Comparison of ENCODE assay signal across 7 cellular contexts in genomic region chr5:173888473-173889135, GRCh38. TPM values are rescaled to one million over a fixed set of nuclear protein-coding genes. Genes with fewer than 3 reads are reported as not detected.
DNase-seq lines count a peak whose midpoint lies in the region; ATAC-seq and TF ChIP-seq lines count a peak whose summit lies in the region.

No MANE protein-coding gene starts in this region.

- 0 to 1% methylated on average over 19 to 37 of the region's 37 CpGs for WGBS in GM23248 (ENCODE audit: low coverage in 1 of 2, low lambda C conversion rate in 2 of 2, missing lambda C conversion rate in 2 of 2), 2 experiments

- H3K36me3 ChIP-seq in GM23248 (ENCODE audit: low read depth), result no peaks in the 10 kb centered on the region

- no peaks in the 10 kb centered on the region for H4K20me1 ChIP-seq in GM23248 (ENCODE audit: insufficient read depth)

- DNase-seq in GM23248, result peak; percentile 72
- peak; percentile 20 for DNase-seq in RPMI7951 (ENCODE audit: low read depth)
- DNase-seq in dermis blood vessel endothelial cell, result peak; percentile 48
- DNase-seq in GM13976 (ENCODE audit: low spot score), result no peak
- DNase-seq in GOT3 (lab: John Stamatoyannopoulos, UW), result no peak

- no peaks in the 10 kb centered on the region for H3K9me2 ChIP-seq in GM23248 (ENCODE audit: insufficient read depth)

- no peaks in the 10 kb centered on the region for H3K27me3 ChIP-seq in GM23248 (replicated peaks; ENCODE audit: insufficient read depth)
- no peaks in the 10 kb centered on the region for H3K27me3 ChIP-seq in mononuclear cell (ENCODE audit: insufficient read depth, low read length)

- H3K79me2 ChIP-seq in GM23248 (ENCODE audit: insufficient read depth), result peaks cover 55% of the 10 kb centered on the region

- H3K27ac ChIP-seq in GM23248, result peak overlapping the region; percentile 63

- H3K4me1 ChIP-seq in GM23248 (ENCODE audit: insufficient read depth) (peaks cover 32% of the 10 kb centered on the region), mononuclear cell (ENCODE audit: insufficient read depth, low read length) (peaks cover 64% of the 10 kb centered on the region)

- in situ Hi-C loops in GM23248 (cut with MboI), result no loop called here
- in situ Hi-C loops in GM13976 (cut with MboI; ENCODE audit: low sequenced_read_pairs, unreplicated experiment), result no loop called here

- H3K4me3 ChIP-seq in GM23248 (peak overlapping the region; percentile 100), mononuclear cell (ENCODE audit: low read length) (peak overlapping the region; percentile 96)

- H3K9me3 ChIP-seq in GM23248 (ENCODE audit: low read depth) (no peaks in the 10 kb centered on the region), mononuclear cell (ENCODE audit: low read depth, low read length) (no peaks in the 10 kb centered on the region)

- no peaks in the 10 kb centered on the region for H3F3A ChIP-seq in GM23248 (ENCODE audit: insufficient read depth)

- H3K4me2 ChIP-seq in GM23248 (ENCODE audit: unreplicated experiment), result peak overlapping the region; percentile 92

- H2AFZ ChIP-seq in GM23248, result peak overlapping the region; percentile 99

- ATAC-seq in GM21825 (IDR thresholded peaks at IDR 0.05; ENCODE audit: unreplicated experiment), result no peak

- no peak for TF ChIP-seq CTCF in GM13976 (IDR thresholded peaks at IDR 0.05; ENCODE audit: borderline replicate concordance, control extremely low read depth, extremely low read depth, insufficient read depth, missing control alignments)

- peak overlapping the region; percentile 90 for H3K9ac ChIP-seq in GM23248

RNA-seq across cellular contexts. Expression of gene CPEB4, which starts 0.5 kb away (rescaled TPM):
- total RNA-seq in GM23248 (2014; rRNA removed; shearing (Covaris generic)), result 11.6 and 16.3 TPM in 2 replicates
- 4.4 and 6.2 TPM in 2 replicates for polyA plus RNA-seq in GM23248 (2016; fragmentation: Nextera tagmentation; extraction: Ambion mirVana)
- total RNA-seq in RPMI7951 (2014; rRNA removed; shearing (Covaris generic)), result 11.2 and 12.5 TPM in 2 replicates
- total RNA-seq in dermis blood vessel endothelial cell (16.8 and 18.0 TPM in 2 replicates), mononuclear cell (59.1 TPM)

Comparison
In these comparisons a context has a peak if more than half of its experiments do, and no peak if none do; other contexts are left out.
1. DNase-seq: peak in GM23248 (single experiment), RPMI7951 (single experiment) and dermis blood vessel endothelial cell (single experiment); none in GM13976 (single experiment) and GOT3 (single experiment).